In genomic region chr1:110338200-110339039, GRCh38 we compare ENCODE assay signal across 8 cellular contexts. TPM values are rescaled to one million over a fixed set of nuclear protein-coding genes. Genes with fewer than 3 reads are reported as not detected.
DNase-seq lines count a peak whose midpoint lies in the region; ATAC-seq and TF ChIP-seq lines count a peak whose summit lies in the region.

No MANE protein-coding gene starts in this region.

- peak overlapping the region; percentile 84 for H3K4me3 ChIP-seq in ACC112 (ENCODE audit: low read depth, low read length)
- peak overlapping the region; percentile 85 to 94 (median 91) for H3K4me3 ChIP-seq in breast epithelium

- no peaks in the 10 kb centered on the region for H3K9me3 ChIP-seq in breast epithelium

- peak; percentile 63 for TF ChIP-seq CTCF in VCaP (conservative IDR thresholded peaks at IDR 0.05)
- peak; percentile 81 to 90 (median 89) for TF ChIP-seq CTCF in breast epithelium (IDR thresholded peaks at IDR 0.05)

- H3K27ac ChIP-seq in ACC112 (ENCODE audit: low read depth, low read length) (peak overlapping the region; percentile 99), VCaP (peak overlapping the region; percentile 97), breast epithelium (peak overlapping the region; percentile 99)

- intact Hi-C loops in breast epithelium (cut with DNase I; ENCODE audit: low total_unique reads): no loop called here

- H3K27me3 ChIP-seq in ACC112 (ENCODE audit: insufficient read depth, low read length) (no peaks in the 10 kb centered on the region), breast epithelium (no peaks in the 10 kb centered on the region)

- H3K36me3 ChIP-seq in ACC112 (ENCODE audit: insufficient read depth, low read length): peaks cover 23% of the 10 kb centered on the region
- no peaks in the 10 kb centered on the region for H3K36me3 ChIP-seq in breast epithelium

- TF ChIP-seq POLR2A in breast epithelium (IDR thresholded peaks at IDR 0.05): peak; percentile 37

- ATAC-seq in GM18873 (IDR thresholded peaks at IDR 0.05; ENCODE audit: low FRiP score, unreplicated experiment) (peak; percentile 66), HG03108 (IDR thresholded peaks at IDR 0.05; ENCODE audit: unreplicated experiment) (peak; percentile 60)

- H3K4me1 ChIP-seq in ACC112 (ENCODE audit: control insufficient read depth, insufficient read depth, low read length, unreplicated experiment) (peaks cover 31% of the 10 kb centered on the region), breast epithelium (peaks cover 0 to 17% of the 10 kb centered on the region in 2 donors)

- peak overlapping the region; percentile 86 for H2AFZ ChIP-seq in ACC112 (ENCODE audit: low read length, unreplicated experiment)

- DNase-seq in NCI-H2171 treated with DMSO at 0.1 percent for 48 hours (lab: John Stamatoyannopoulos, UW) (peak; percentile 100), breast epithelium (ENCODE audit: low spot score in 2 of 2) (peak in 1 of 2 donors; percentile 96), inferior parietal cortex (ENCODE audit: extremely low spot score) (peak; percentile 100)
- DNase-seq in stimulated activated CD4-positive, alpha-beta T cell treated with anti-CD3 and anti-CD28 coated beads, Interleukin-12 subunit alpha, Interleukin-12 subunit beta, amount 100 ng/mL, for 4 hours: peak; percentile 90

- peaks cover 40% of the 10 kb centered on the region for H3K79me2 ChIP-seq in ACC112 (ENCODE audit: control insufficient read depth, insufficient read depth, low read length, unreplicated experiment)

RNA-seq across cellular contexts. Expression of gene RBM15, which starts 0.8 kb away (rescaled TPM):
- 10 to 100 TPM; 33.4 to 47.1 (median 35.4) TPM for total RNA-seq in breast epithelium

RNA-seq across cellular contexts. Expression of gene SLC16A4, which starts 52.4 kb away (rescaled TPM):
- total RNA-seq in breast epithelium: 10 to 100 TPM in 2 of 3 donors, under 1 TPM in 1; 0.96 to 31.5 (median 14.4) TPM
